In the genomic region with DNA sequence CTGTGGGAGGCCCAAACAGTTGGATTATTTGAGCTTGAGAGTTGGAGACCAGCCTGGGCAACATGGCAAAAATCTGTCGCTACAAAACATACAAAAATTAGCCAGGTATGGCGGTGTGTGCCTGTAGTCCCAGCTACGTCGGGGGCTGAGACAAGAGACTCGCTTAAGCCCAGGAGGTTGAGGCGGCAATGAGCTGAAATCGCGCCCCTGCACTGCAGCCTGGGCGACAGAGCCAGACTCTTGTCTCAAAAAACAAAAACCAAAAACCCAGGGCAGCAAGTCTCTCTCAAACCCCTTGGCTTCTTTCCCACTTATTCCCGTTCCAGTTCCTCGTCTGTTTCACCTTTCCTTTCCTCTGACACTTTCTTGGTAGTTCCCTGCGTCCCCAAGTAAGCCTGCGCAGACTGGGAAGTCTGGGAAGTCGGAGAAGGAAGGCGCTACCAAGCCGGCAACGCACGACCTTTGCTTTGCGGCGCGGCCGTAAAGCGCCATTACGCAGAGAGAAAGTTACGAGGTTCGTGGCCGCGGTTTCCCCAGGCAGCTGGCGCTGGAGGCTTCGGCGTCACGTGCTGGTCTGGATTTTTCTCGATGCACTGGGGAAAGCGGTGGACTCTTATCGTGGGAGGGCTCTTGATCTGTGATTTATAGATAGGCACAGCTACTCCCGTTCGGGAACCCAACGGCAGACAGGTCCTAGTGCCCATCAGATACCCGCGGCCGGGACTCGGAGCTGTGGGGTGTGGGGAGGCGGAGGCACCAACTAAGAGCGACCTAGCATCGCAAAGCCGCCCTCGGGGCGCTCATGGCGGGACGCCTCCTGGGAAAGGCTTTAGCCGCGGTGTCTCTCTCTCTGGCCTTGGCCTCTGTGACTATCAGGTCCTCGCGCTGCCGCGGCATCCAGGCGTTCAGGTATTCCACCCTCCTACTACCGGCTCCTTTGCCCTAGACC, we compare ENCODE assay signal across 1 cellular context.
A peak's percentile ranks its signal among the peaks of the same experiment; 100 is the strongest.
TF ChIP-seq lines count a peak whose summit lies in the region.

A gene with protein sequence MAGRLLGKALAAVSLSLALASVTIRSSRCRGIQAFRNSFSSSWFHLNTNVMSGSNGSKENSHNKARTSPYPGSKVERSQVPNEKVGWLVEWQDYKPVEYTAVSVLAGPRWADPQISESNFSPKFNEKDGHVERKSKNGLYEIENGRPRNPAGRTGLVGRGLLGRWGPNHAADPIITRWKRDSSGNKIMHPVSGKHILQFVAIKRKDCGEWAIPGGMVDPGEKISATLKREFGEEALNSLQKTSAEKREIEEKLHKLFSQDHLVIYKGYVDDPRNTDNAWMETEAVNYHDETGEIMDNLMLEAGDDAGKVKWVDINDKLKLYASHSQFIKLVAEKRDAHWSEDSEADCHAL (plus strand): TSS at position 470 of the 949 bp plus-strand sequence. CDS start 333 bp downstream, at position 803.

TF ChIP-seq in GM23338, 12 proteins besides CTCF, POLR2A, EP300 and RAD21 (continued from another document):
- TF ChIP-seq, protein P1, sequence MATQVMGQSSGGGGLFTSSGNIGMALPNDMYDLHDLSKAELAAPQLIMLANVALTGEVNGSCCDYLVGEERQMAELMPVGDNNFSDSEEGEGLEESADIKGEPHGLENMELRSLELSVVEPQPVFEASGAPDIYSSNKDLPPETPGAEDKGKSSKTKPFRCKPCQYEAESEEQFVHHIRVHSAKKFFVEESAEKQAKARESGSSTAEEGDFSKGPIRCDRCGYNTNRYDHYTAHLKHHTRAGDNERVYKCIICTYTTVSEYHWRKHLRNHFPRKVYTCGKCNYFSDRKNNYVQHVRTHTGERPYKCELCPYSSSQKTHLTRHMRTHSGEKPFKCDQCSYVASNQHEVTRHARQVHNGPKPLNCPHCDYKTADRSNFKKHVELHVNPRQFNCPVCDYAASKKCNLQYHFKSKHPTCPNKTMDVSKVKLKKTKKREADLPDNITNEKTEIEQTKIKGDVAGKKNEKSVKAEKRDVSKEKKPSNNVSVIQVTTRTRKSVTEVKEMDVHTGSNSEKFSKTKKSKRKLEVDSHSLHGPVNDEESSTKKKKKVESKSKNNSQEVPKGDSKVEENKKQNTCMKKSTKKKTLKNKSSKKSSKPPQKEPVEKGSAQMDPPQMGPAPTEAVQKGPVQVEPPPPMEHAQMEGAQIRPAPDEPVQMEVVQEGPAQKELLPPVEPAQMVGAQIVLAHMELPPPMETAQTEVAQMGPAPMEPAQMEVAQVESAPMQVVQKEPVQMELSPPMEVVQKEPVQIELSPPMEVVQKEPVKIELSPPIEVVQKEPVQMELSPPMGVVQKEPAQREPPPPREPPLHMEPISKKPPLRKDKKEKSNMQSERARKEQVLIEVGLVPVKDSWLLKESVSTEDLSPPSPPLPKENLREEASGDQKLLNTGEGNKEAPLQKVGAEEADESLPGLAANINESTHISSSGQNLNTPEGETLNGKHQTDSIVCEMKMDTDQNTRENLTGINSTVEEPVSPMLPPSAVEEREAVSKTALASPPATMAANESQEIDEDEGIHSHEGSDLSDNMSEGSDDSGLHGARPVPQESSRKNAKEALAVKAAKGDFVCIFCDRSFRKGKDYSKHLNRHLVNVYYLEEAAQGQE (IDR thresholded peaks at IDR 0.05; ENCODE audit: unreplicated experiment): no peak
- TF ChIP-seq POLR2AphosphoS5 (IDR thresholded peaks at IDR 0.05; ENCODE audit: low read depth) (peak; percentile 84), CREB1 (CRISPR knock-in tag; IDR thresholded peaks at IDR 0.05; ENCODE audit: low read depth) (peak; percentile 36)
